In genomic region chr17:81902653-81903414, GRCh38 we compare ENCODE assay signal across 9 cellular contexts. TPM values are rescaled to one million over a fixed set of nuclear protein-coding genes. Genes with fewer than 3 reads are reported as not detected.
DNase-seq lines count a peak whose midpoint lies in the region; ATAC-seq, FAIRE-seq and TF ChIP-seq lines count a peak whose summit lies in the region.
"Had no signal": no experiment of that assay in that cellular context is flagged by ENCODE, and none has a peak within 500 bp of the region (broad histone marks: within the 10 kb centered on the region; RNA-seq: fewer than 3 reads in every experiment).

No MANE protein-coding gene starts in this region.

- H3K4me1 ChIP-seq in iPS-15b (ENCODE audit: control insufficient read depth, insufficient read depth, low read length) (no peaks in the 10 kb centered on the region), smooth muscle cell (ENCODE audit: low read depth) (peaks cover 3% of the 10 kb centered on the region), SJCRH30 (peaks cover 1% of the 10 kb centered on the region; the same call in 1 of the 2 replicates)

- ATAC-seq in activated T-helper 17 cell treated with anti-CD3 and anti-CD28 coated beads, Interleukin-2, amount 50 U/mL, for 72 hours (replicated peaks): peak; percentile 27

- peaks cover 28% of the 10 kb centered on the region for H4K20me1 ChIP-seq in smooth muscle cell (ENCODE audit: low read depth)

- H3K27ac ChIP-seq in smooth muscle cell (ENCODE audit: low read depth) (no peak overlapping the region), SJCRH30 (no peak overlapping the region)

- peaks cover 35% of the 10 kb centered on the region for H3K36me3 Mint-ChIP-seq in activated T-helper 17 cell treated with anti-CD3 and anti-CD28 coated beads, Interleukin-2, amount 50 U/mL, for 72 hours (ENCODE audit: low read depth)

- CTCF ChIA-PET in HEK293T (lab: Yijun Ruan, JAX): no interaction called here

- 61% methylated on average over 33 of the region's 47 CpGs for WGBS in smooth muscle cell (ENCODE audit: low lambda C conversion rate)

- peak overlapping the region; percentile 95 for H3K4me2 ChIP-seq in smooth muscle cell

- no peak for TF ChIP-seq POLR2A in GM12892 (IDR thresholded peaks at IDR 0.05; ENCODE audit: low read depth, low read length)

- POLR2A ChIA-PET in HEK293T (lab: Yijun Ruan, JAX): interaction anchor here (1.0 kb wide), 1 partner anchor 33 kb away, joined by 5 read pairs; no protein-coding TSS in a partner anchor

- H3K9me3 ChIP-seq in iPS-15b (ENCODE audit: control insufficient read depth, insufficient read depth, low read length) (no peaks in the 10 kb centered on the region), smooth muscle cell (replicated peaks; ENCODE audit: low read depth) (no peaks in the 10 kb centered on the region), SJCRH30 (replicated peaks) (no peaks in the 10 kb centered on the region)

- no peaks in the 10 kb centered on the region for H3K79me2 ChIP-seq in smooth muscle cell (ENCODE audit: low read depth)

- DNase-seq in GM12892 (ENCODE audit: insufficient read length): no peak
- no peak for DNase-seq in smooth muscle cell (lab: John Stamatoyannopoulos, UW; ENCODE audit: unreplicated experiment)
- no peak for DNase-seq in stimulated activated CD4-positive, alpha-beta T cell treated with anti-CD3 and anti-CD28 coated beads, Interleukin-4, amount 100 ng/mL, for 1 hour
- DNase-seq in SJCRH30: no peak
- no peak for DNase-seq in stimulated activated CD4-positive, alpha-beta T cell treated with anti-CD3 and anti-CD28 coated beads, Interleukin-4, amount 100 ng/mL, for 24 hours
- DNase-seq in HEK293T (ENCODE audit: extremely low spot score): no peak
- DNase-seq: NCI-H2227 treated with DMSO at 0.1 percent for 48 hours had no signal

- peaks cover 16% of the 10 kb centered on the region for H3F3A ChIP-seq in smooth muscle cell (ENCODE audit: low read depth)

- H3K27me3 ChIP-seq in iPS-15b (ENCODE audit: control insufficient read depth, insufficient read depth, low read length) (peaks cover 9% of the 10 kb centered on the region), smooth muscle cell (ENCODE audit: low read depth) (no peaks in the 10 kb centered on the region), SJCRH30 (no peaks in the 10 kb centered on the region)

- TF ChIP-seq CTCF in smooth muscle cell (IDR thresholded peaks at IDR 0.05; ENCODE audit: borderline replicate concordance, insufficient read depth, poor library complexity, severe bottlenecking): no peak

- peaks cover 7% of the 10 kb centered on the region for H3K27me3 Mint-ChIP-seq in activated T-helper 17 cell treated with anti-CD3 and anti-CD28 coated beads, Interleukin-2, amount 50 U/mL, for 72 hours

- no peak overlapping the region for H3K27ac Mint-ChIP-seq in activated T-helper 17 cell treated with anti-CD3 and anti-CD28 coated beads, Interleukin-2, amount 50 U/mL, for 72 hours

- no peak overlapping the region for H3K4me3 Mint-ChIP-seq in activated T-helper 17 cell treated with anti-CD3 and anti-CD28 coated beads, Interleukin-2, amount 50 U/mL, for 72 hours

- H2AFZ ChIP-seq in smooth muscle cell (ENCODE audit: low read depth): no peak overlapping the region

- no peaks in the 10 kb centered on the region for H3K9me3 Mint-ChIP-seq in activated T-helper 17 cell treated with anti-CD3 and anti-CD28 coated beads, Interleukin-2, amount 50 U/mL, for 72 hours

- peaks cover 42% of the 10 kb centered on the region for H3K36me3 ChIP-seq in iPS-15b (ENCODE audit: control insufficient read depth, insufficient read depth, low read length)
- H3K36me3 ChIP-seq in smooth muscle cell (ENCODE audit: low read depth): no peaks in the 10 kb centered on the region
- peaks cover 14% of the 10 kb centered on the region for H3K36me3 ChIP-seq in SJCRH30

- peak; percentile 14 for FAIRE-seq in GM12892 (lab: Jason Lieb, UNC)

- peak overlapping the region; percentile 37 for H3K9ac ChIP-seq in iPS-15b (ENCODE audit: low read depth, low read length)
- H3K9ac ChIP-seq in smooth muscle cell (ENCODE audit: low read depth): no peak overlapping the region

- H3K4me1 Mint-ChIP-seq in activated T-helper 17 cell treated with anti-CD3 and anti-CD28 coated beads, Interleukin-2, amount 50 U/mL, for 72 hours: peaks cover 8% of the 10 kb centered on the region

- peak overlapping the region; percentile 30 for H3K4me3 ChIP-seq in iPS-15b (ENCODE audit: low read depth, low read length)
- H3K4me3 ChIP-seq in smooth muscle cell: peak overlapping the region; percentile 48
- no peak overlapping the region for H3K4me3 ChIP-seq in SJCRH30

TF ChIP-seq in HEK293T, 16 proteins besides CTCF, POLR2A, EP300 and RAD21:
- TF ChIP-seq FOXK2 (IDR thresholded peaks at IDR 0.05) (no peak), FOXA1 (IDR thresholded peaks at IDR 0.05) (no peak)
TF ChIP-seq in HEK293T: peak in this region for 0.

RNA-seq across cellular contexts. Expression of gene NPB, which starts 0.8 kb away (rescaled TPM):
- polyA plus RNA-seq in GM12892 (2012; ENCODE audit: missing spikeins): 0.66 TPM
- total RNA-seq in activated T-helper 17 cell treated with anti-CD3 and anti-CD28 coated beads, Interleukin-2, amount 50 U/mL, for 72 hours: under 1 TPM; 0.17 to 0.53 TPM
- 7.9 TPM in 1 of 2 replicates, not detected in the other for total RNA-seq in smooth muscle cell
- polyA plus RNA-seq in smooth muscle cell: 13.6 and 14.4 TPM in 2 replicates
- total RNA-seq in SJCRH30 (2014; rRNA removed; shearing (Covaris generic)): 3.8 and 4.9 TPM in 2 replicates

RNA-seq across cellular contexts. Expression of gene PCYT2, which starts 8.4 kb away (rescaled TPM):
- 22.9 TPM for polyA plus RNA-seq in GM12892 (2012; ENCODE audit: missing spikeins)
- total RNA-seq in activated T-helper 17 cell treated with anti-CD3 and anti-CD28 coated beads, Interleukin-2, amount 50 U/mL, for 72 hours: 10 to 100 TPM; 10.1 to 26.8 TPM
- 10.3 and 11.4 TPM in 2 replicates for total RNA-seq in smooth muscle cell
- polyA plus RNA-seq in smooth muscle cell: 27.9 and 50.6 TPM in 2 replicates
- 30.2 and 33.0 TPM in 2 replicates for total RNA-seq in SJCRH30 (2014; rRNA removed; shearing (Covaris generic))

RNA-seq across cellular contexts. Expression of gene ANAPC11, which starts 11.3 kb away (rescaled TPM):
- 116 TPM for polyA plus RNA-seq in GM12892 (2012; ENCODE audit: missing spikeins)
- 100 to 1,000 TPM; 103 to 123 TPM for total RNA-seq in activated T-helper 17 cell treated with anti-CD3 and anti-CD28 coated beads, Interleukin-2, amount 50 U/mL, for 72 hours
- total RNA-seq in smooth muscle cell: 147 and 222 TPM in 2 replicates
- 428 and 444 TPM in 2 replicates for polyA plus RNA-seq in smooth muscle cell
- 266 and 312 TPM in 2 replicates for total RNA-seq in SJCRH30 (2014; rRNA removed; shearing (Covaris generic))

RNA-seq across cellular contexts. Expression of gene ALYREF, which starts 11.4 kb away (rescaled TPM):
- polyA plus RNA-seq in GM12892 (2012; ENCODE audit: missing spikeins): 77.6 TPM
- total RNA-seq in activated T-helper 17 cell treated with anti-CD3 and anti-CD28 coated beads, Interleukin-2, amount 50 U/mL, for 72 hours: 100 to 1,000 TPM; 103 to 251 TPM
- 58.9 and 75.9 TPM in 2 replicates for total RNA-seq in smooth muscle cell
- 123 and 136 TPM in 2 replicates for polyA plus RNA-seq in smooth muscle cell
- total RNA-seq in SJCRH30 (2014; rRNA removed; shearing (Covaris generic)): 512 and 516 TPM in 2 replicates

RNA-seq across cellular contexts. Expression of gene SIRT7, which starts 15.1 kb away (rescaled TPM):
- polyA plus RNA-seq in GM12892 (2012; ENCODE audit: missing spikeins): 16.7 TPM
- total RNA-seq in activated T-helper 17 cell treated with anti-CD3 and anti-CD28 coated beads, Interleukin-2, amount 50 U/mL, for 72 hours: 10 to 100 TPM; 41.3 to 47.5 TPM
- 9.5 and 19.9 TPM in 2 replicates for total RNA-seq in smooth muscle cell
- 10.1 and 27.9 TPM in 2 replicates for polyA plus RNA-seq in smooth muscle cell
- 20.1 and 23.5 TPM in 2 replicates for total RNA-seq in SJCRH30 (2014; rRNA removed; shearing (Covaris generic))
